Comparison of ENCODE assay signal across 9 cellular contexts in the genomic region with DNA sequence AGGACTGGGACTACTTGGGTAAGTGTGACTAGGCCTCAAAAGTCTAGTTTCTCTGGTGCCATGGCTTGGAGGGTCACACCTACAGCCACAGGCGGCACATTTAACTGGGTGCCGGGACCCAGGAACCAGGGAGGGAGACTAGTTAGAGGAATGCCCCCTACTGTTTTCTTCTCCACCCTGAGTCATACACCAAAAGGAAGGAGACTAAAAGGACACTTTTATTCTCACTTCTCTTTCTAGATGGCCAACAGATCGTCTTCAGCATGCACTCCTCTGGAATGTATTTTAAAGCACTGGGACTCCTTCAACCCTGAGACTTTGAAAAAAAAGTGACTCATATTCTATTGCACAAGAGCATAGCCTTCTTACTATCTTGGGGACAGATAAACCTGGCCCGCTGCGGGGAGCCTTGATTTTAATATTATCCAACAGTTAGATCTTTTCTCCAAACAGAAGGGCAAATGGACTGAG. TPM values are rescaled to one million over a fixed set of nuclear protein-coding genes. Genes with fewer than 3 reads are reported as not detected.
DNase-seq lines count a peak whose midpoint lies in the region; TF ChIP-seq lines count a peak whose summit lies in the region.
"Had no signal": no experiment of that assay in that cellular context is flagged by ENCODE, and none has a peak within 500 bp of the region (broad histone marks: within the 10 kb centered on the region; RNA-seq: fewer than 3 reads in every experiment).

No MANE protein-coding gene starts in this region.

- H3K4me2 ChIP-seq in osteoblast (ENCODE audit: insufficient read depth, low read length): peak overlapping the region; percentile 5

- DNase-seq in CD1c-positive myeloid dendritic cell (ENCODE audit: extremely low spot score) (peak; percentile 77), NOMO-1 (lab: John Stamatoyannopoulos, UW; ENCODE audit: unreplicated experiment in 2 of 2) (peak; percentile 75 to 97), epithelial cell of esophagus (ENCODE audit: low read depth) (peak; percentile 53), osteoblast (ENCODE audit: insufficient read length, low spot score, missing footprints) (no peak), SJCRH30 (no peak), nucleus accumbens (lab: John Stamatoyannopoulos, UW) (no peak)
- no peak for DNase-seq in activated CD4-positive, alpha-beta memory T cell treated with anti-CD3 and anti-CD28 coated beads for 36 hours
- DNase-seq in CD8-positive, alpha-beta memory T cell: no peak
- DNase-seq: activated effector memory CD4-positive, alpha-beta T cell treated with anti-CD3 and anti-CD28 coated beads, Interleukin-2, amount 50 U/mL, for 16 hours had no signal

- H3K27me3 Mint-ChIP-seq in activated CD4-positive, alpha-beta memory T cell treated with anti-CD3 and anti-CD28 coated beads for 36 hours: no peaks in the 10 kb centered on the region
- peaks cover 0 to 3% of the 10 kb centered on the region in 2 donors for H3K27me3 Mint-ChIP-seq in CD8-positive, alpha-beta memory T cell

- H3K27ac ChIP-seq in osteoblast (ENCODE audit: low read depth, low read length) (peak overlapping the region; percentile 14), SJCRH30 (no peak overlapping the region)
- no peak overlapping the region for H3K27ac ChIP-seq in CD8-positive, alpha-beta memory T cell (ENCODE audit: low read depth, low read length)

- H3K4me3 ChIP-seq in epithelial cell of esophagus (ENCODE audit: low read length): no peak overlapping the region
- H3K4me3 ChIP-seq in osteoblast (ENCODE audit: insufficient read depth, low read length): no peak overlapping the region
- H3K4me3 ChIP-seq in SJCRH30: no peak overlapping the region
- H3K4me3 ChIP-seq in CD8-positive, alpha-beta memory T cell (ENCODE audit: low read length): no peak overlapping the region

- peaks cover 35% of the 10 kb centered on the region for H4K20me1 ChIP-seq in osteoblast (ENCODE audit: insufficient read depth, low read length)

- no peak overlapping the region for H3K4me3 Mint-ChIP-seq in activated CD4-positive, alpha-beta memory T cell treated with anti-CD3 and anti-CD28 coated beads for 36 hours
- no peak overlapping the region for H3K4me3 Mint-ChIP-seq in CD8-positive, alpha-beta memory T cell

- H2AFZ ChIP-seq in osteoblast (ENCODE audit: low read length): no peak overlapping the region

- H3K9me3 Mint-ChIP-seq in activated CD4-positive, alpha-beta memory T cell treated with anti-CD3 and anti-CD28 coated beads for 36 hours: peaks cover 42% of the 10 kb centered on the region
- peaks cover 13 to 41% (median 31%) of the 10 kb centered on the region in 5 donors for H3K9me3 Mint-ChIP-seq in CD8-positive, alpha-beta memory T cell

- TF ChIP-seq CTCF in epithelial cell of esophagus (IDR thresholded peaks at IDR 0.05; ENCODE audit: insufficient read depth, low read depth, low read length, missing control alignments) (no peak), osteoblast (IDR thresholded peaks at IDR 0.05; ENCODE audit: extremely low read depth, low read depth, low read length) (no peak)

- peaks cover 48% of the 10 kb centered on the region for H3K36me3 Mint-ChIP-seq in activated CD4-positive, alpha-beta memory T cell treated with anti-CD3 and anti-CD28 coated beads for 36 hours
- H3K36me3 Mint-ChIP-seq in CD8-positive, alpha-beta memory T cell: peaks cover 25 to 53% (median 38%) of the 10 kb centered on the region in 3 donors

- CTCF ChIA-PET in activated CD4-positive, alpha-beta memory T cell treated with anti-CD3 and anti-CD28 coated beads for 36 hours (lab: Charles Lee): interaction anchor here (1.1 to 3.0 kb wide), 7 partner anchors 11 to 529 kb away, joined by 3 to 18 read pairs (median 5); no protein-coding TSS in a partner anchor
- CTCF ChIA-PET in CD8-positive, alpha-beta memory T cell (lab: Charles Lee): interaction anchor here (1.6 kb wide), 1 partner anchor 219 kb away, joined by 6 read pairs; no protein-coding TSS in a partner anchor

- peaks cover 7% of the 10 kb centered on the region for H3K4me1 Mint-ChIP-seq in activated CD4-positive, alpha-beta memory T cell treated with anti-CD3 and anti-CD28 coated beads for 36 hours (ENCODE audit: low read depth)
- peaks cover 13 to 32% (median 14%) of the 10 kb centered on the region in 3 donors for H3K4me1 Mint-ChIP-seq in CD8-positive, alpha-beta memory T cell

- no peak overlapping the region for H3K27ac Mint-ChIP-seq in activated CD4-positive, alpha-beta memory T cell treated with anti-CD3 and anti-CD28 coated beads for 36 hours
- H3K27ac Mint-ChIP-seq in CD8-positive, alpha-beta memory T cell: peak overlapping the region in 4 of 8 donors; percentile 22 to 59 (median 46)

- H3K9me3 ChIP-seq in osteoblast (ENCODE audit: low read depth, low read length) (peaks cover 5% of the 10 kb centered on the region), SJCRH30 (replicated peaks) (peaks cover 4% of the 10 kb centered on the region; the same call in 1 of the 2 replicates)
- H3K9me3 ChIP-seq in CD8-positive, alpha-beta memory T cell (ENCODE audit: low read length): peaks cover 8% of the 10 kb centered on the region

- intact Hi-C loops in activated CD4-positive, alpha-beta memory T cell treated with anti-CD3 and anti-CD28 coated beads for 36 hours (cut with micrococcal nuclease): no loop called here

- H3K27me3 ChIP-seq in osteoblast (ENCODE audit: insufficient read depth, low read length): no peaks in the 10 kb centered on the region
- no peaks in the 10 kb centered on the region for H3K27me3 ChIP-seq in SJCRH30
- no peaks in the 10 kb centered on the region for H3K27me3 ChIP-seq in CD8-positive, alpha-beta memory T cell (ENCODE audit: insufficient read depth, low read length, poor library complexity, severe bottlenecking)

- POLR2A ChIA-PET in activated CD4-positive, alpha-beta memory T cell treated with anti-CD3 and anti-CD28 coated beads for 36 hours (lab: Charles Lee): no interaction called here
- POLR2A ChIA-PET in CD8-positive, alpha-beta memory T cell (lab: Charles Lee): no interaction called here

- peaks cover 21% of the 10 kb centered on the region for H3K4me1 ChIP-seq in osteoblast (ENCODE audit: insufficient read depth, low read length)
- H3K4me1 ChIP-seq in SJCRH30: no peaks in the 10 kb centered on the region
- H3K4me1 ChIP-seq in CD8-positive, alpha-beta memory T cell (ENCODE audit: insufficient read depth, low read length): no peaks in the 10 kb centered on the region

- no peaks in the 10 kb centered on the region for H3K36me3 ChIP-seq in osteoblast (ENCODE audit: insufficient read depth, low read length)
- no peaks in the 10 kb centered on the region for H3K36me3 ChIP-seq in SJCRH30
- H3K36me3 ChIP-seq in CD8-positive, alpha-beta memory T cell (ENCODE audit: insufficient read depth, low read length): no peaks in the 10 kb centered on the region

- peaks cover 63% of the 10 kb centered on the region for H3K79me2 ChIP-seq in osteoblast (ENCODE audit: insufficient read depth, low read length)

RNA-seq across cellular contexts. Expression of a gene that starts 33.4 kb away (rescaled TPM):
- 0.36 and 0.59 TPM in 2 replicates for total RNA-seq in osteoblast
- total RNA-seq in activated CD4-positive, alpha-beta memory T cell treated with anti-CD3 and anti-CD28 coated beads for 36 hours: not detected
- total RNA-seq in SJCRH30 (2014; rRNA removed; shearing (Covaris generic)): 0.45 and 0.48 TPM in 2 replicates
- total RNA-seq in CD8-positive, alpha-beta memory T cell: not detected
- 0.49 TPM for polyA plus RNA-seq in CD8-positive, alpha-beta memory T cell

Comparison
In these comparisons a context has a peak if more than half of its experiments do, and no peak if none do; other contexts are left out.
1. DNase-seq: peak in CD1c-positive myeloid dendritic cell (single experiment), NOMO-1 (2 of 2) and epithelial cell of esophagus (single experiment); none in osteoblast (single experiment), activated CD4-positive, alpha-beta memory T cell treated with anti-CD3 and anti-CD28 coated beads for 36 hours (single experiment), SJCRH30 (0 of 2), CD8-positive, alpha-beta memory T cell (0 of 5) and nucleus accumbens (0 of 56).